ENCODE assay signal across 9 cellular contexts in genomic region chr15:75693501-75694240, GRCh38. TPM values are rescaled to one million over a fixed set of nuclear protein-coding genes. Genes with fewer than 3 reads are reported as not detected.
DNase-seq lines count a peak whose midpoint lies in the region; TF ChIP-seq lines count a peak whose summit lies in the region.
"Had no signal": no experiment of that assay in that cellular context is flagged by ENCODE, and none has a peak within 500 bp of the region (broad histone marks: within the 10 kb centered on the region; RNA-seq: fewer than 3 reads in every experiment).

No MANE protein-coding gene starts in this region.

- no peaks in the 10 kb centered on the region for H3K4me1 Mint-ChIP-seq in Caco-2 (ENCODE audit: low read depth, unreplicated experiment)

- TF ChIP-seq CTCF in cardiac fibroblast (IDR thresholded peaks at IDR 0.05; ENCODE audit: low read depth, low read length), result no peak
- no peak for TF ChIP-seq CTCF in Caco-2 (IDR thresholded peaks at IDR 0.05; ENCODE audit: insufficient read depth in 1 of 2, low read depth in 1 of 2, low read length in 1 of 2, severe bottlenecking in 1 of 2, unreplicated experiment in 1 of 2)

- no peaks in the 10 kb centered on the region for H3K36me3 Mint-ChIP-seq in Caco-2 (ENCODE audit: insufficient read depth, unreplicated experiment)

- POLR2A ChIA-PET in Caco-2 (lab: Charles Lee), result no interaction called here

- no peak overlapping the region for H3K4me3 ChIP-seq in MG63
- H3K4me3 ChIP-seq in cardiac fibroblast (replicated peaks in 1 of 2; ENCODE audit: low read depth in 2 of 2, low read length in 2 of 2), result no peak overlapping the region
- no peak overlapping the region for H3K4me3 ChIP-seq in mesendoderm (ENCODE audit: low read length)
- no peak overlapping the region for H3K4me3 ChIP-seq in Caco-2 (ENCODE audit: low read depth, low read length)

- DNase-seq in AG08396 (ENCODE audit: low spot score) (peak; percentile 68), MG63 (peak; percentile 86), cardiac fibroblast (ENCODE audit: low read depth in 2 of 2) (peak; percentile 59 to 74), mesendoderm (no peak), OCI-M2 (lab: John Stamatoyannopoulos, UW; ENCODE audit: unreplicated experiment) (no peak), Caco-2 (no peak), HK-2 (ENCODE audit: unreplicated experiment) (no peak)
- DNase-seq in activated CD4-positive, CD25-positive, alpha-beta regulatory T cell treated with anti-CD3 and anti-CD28 coated beads, Interleukin-2, amount 50 U/mL, for 72 hours, result no peak
- DNase-seq: stimulated activated CD4-positive, alpha-beta T cell treated with anti-CD3 and anti-CD28 coated beads, Interleukin-4, amount 100 ng/mL, for 24 hours had no signal

- BruUV-seq in Caco-2 (replicated peaks; lab: Mats Ljungman, UMichigan), result no TSS peak

- H3K27me3 Mint-ChIP-seq in Caco-2 (ENCODE audit: insufficient read depth, unreplicated experiment), result no peaks in the 10 kb centered on the region

- no peak overlapping the region for H3K9ac ChIP-seq in mesendoderm (ENCODE audit: low read length)

- WGBS in mesendoderm (ENCODE audit: extremely low coverage, insufficient coverage, low lambda C conversion rate), result no CpG with 5 or more reads among the region's 14 CpGs

- CTCF ChIA-PET in Caco-2 (lab: Charles Lee), result interaction anchor here (1.2 to 1.5 kb wide), 2 partner anchors 7 to 108 kb away, joined by 4 to 5 read pairs; no protein-coding TSS in a partner anchor

- no peak overlapping the region for H4K5ac ChIP-seq in mesendoderm (ENCODE audit: low read length)

- no peak overlapping the region for H2BK120ac ChIP-seq in mesendoderm (ENCODE audit: low read depth, low read length)

- intact Hi-C loops in Caco-2 (cut with micrococcal nuclease; ENCODE audit: unreplicated experiment), result no loop called here

- no peak overlapping the region for H3K18ac ChIP-seq in mesendoderm (ENCODE audit: low read length)

- H3K27ac ChIP-seq in mesendoderm (ENCODE audit: low read depth, low read length), result no peak overlapping the region

- peak overlapping the region; percentile 35 for H3K56ac ChIP-seq in mesendoderm (ENCODE audit: low read length)

- H3K4me2 ChIP-seq in mesendoderm (ENCODE audit: low read length), result no peak overlapping the region

- H3K23ac ChIP-seq in mesendoderm (ENCODE audit: low read length), result no peak overlapping the region

- H2AK5ac ChIP-seq in mesendoderm (ENCODE audit: low read length), result no peak overlapping the region

- H3K9me3 ChIP-seq in MG63 (no peaks in the 10 kb centered on the region), Caco-2 (no peaks in the 10 kb centered on the region)

- no peak overlapping the region for H4K8ac ChIP-seq in mesendoderm (ENCODE audit: low read depth, low read length)

- H3K36me3 ChIP-seq in MG63 (no peaks in the 10 kb centered on the region; the same call in 1 of the 2 replicates), mesendoderm (ENCODE audit: control insufficient read depth, insufficient read depth, low read length) (no peaks in the 10 kb centered on the region), Caco-2 (ENCODE audit: control insufficient read depth, insufficient read depth, low read length) (no peaks in the 10 kb centered on the region)

- H2BK5ac ChIP-seq in mesendoderm (ENCODE audit: low read length), result no peak overlapping the region

- H3K79me1 ChIP-seq in mesendoderm (ENCODE audit: low read length), result no peaks in the 10 kb centered on the region

- no peak overlapping the region for H3K4ac ChIP-seq in mesendoderm (ENCODE audit: low read depth, low read length)

- no peaks in the 10 kb centered on the region for H3K79me2 ChIP-seq in mesendoderm (ENCODE audit: control insufficient read depth, insufficient read depth, low read length)

- H3K27me3 ChIP-seq in MG63 (no peaks in the 10 kb centered on the region), mesendoderm (ENCODE audit: insufficient read depth, low read length, poor library complexity) (no peaks in the 10 kb centered on the region), Caco-2 (replicated peaks; ENCODE audit: control insufficient read depth, insufficient read depth, low read length) (no peaks in the 10 kb centered on the region)

- H3K4me3 Mint-ChIP-seq in Caco-2 (ENCODE audit: unreplicated experiment), result no peak overlapping the region

- peaks cover 2% of the 10 kb centered on the region for H3K4me1 ChIP-seq in mesendoderm (ENCODE audit: control insufficient read depth, low read depth, low read length)
- H3K4me1 ChIP-seq in Caco-2, result no peaks in the 10 kb centered on the region

- H2BK15ac ChIP-seq in mesendoderm (replicated peaks; ENCODE audit: low read depth), result no peak overlapping the region

- H3K9me3 Mint-ChIP-seq in Caco-2 (ENCODE audit: unreplicated experiment), result no peaks in the 10 kb centered on the region

- no peak overlapping the region for H3K27ac Mint-ChIP-seq in Caco-2 (ENCODE audit: unreplicated experiment)

RNA-seq across cellular contexts. Expression of gene CSPG4, which starts 19.0 kb away (rescaled TPM):
- total RNA-seq in MG63 (2014; rRNA removed; shearing (Covaris generic); ENCODE audit: low replicate concordance), result 13.4 and 19.6 TPM in 2 replicates
- 0.34 TPM for polyA plus RNA-seq in mesendoderm (2013, experiment 1 of 2)
- 0.35 TPM for polyA plus RNA-seq in mesendoderm (2013, experiment 2 of 2)
- total RNA-seq in Caco-2 (2022), result 0.12 and 0.20 TPM in 2 replicates

RNA-seq across cellular contexts. Expression of gene SNX33, which starts 46.0 kb away (rescaled TPM):
- total RNA-seq in MG63 (2014; rRNA removed; shearing (Covaris generic); ENCODE audit: low replicate concordance), result 13.4 and 20.8 TPM in 2 replicates
- 10.5 TPM for polyA plus RNA-seq in mesendoderm (2013, experiment 1 of 2)
- polyA plus RNA-seq in mesendoderm (2013, experiment 2 of 2), result 10.4 TPM
- 17.9 and 19.4 TPM in 2 replicates for total RNA-seq in Caco-2 (2022)

RNA-seq across cellular contexts. Expression of gene IMP3, which starts 53.6 kb away (rescaled TPM):
- 122 and 150 TPM in 2 replicates for total RNA-seq in MG63 (2014; rRNA removed; shearing (Covaris generic); ENCODE audit: low replicate concordance)
- polyA plus RNA-seq in mesendoderm (2013, experiment 1 of 2), result 112 TPM
- 110 TPM for polyA plus RNA-seq in mesendoderm (2013, experiment 2 of 2)
- 58.4 and 60.4 TPM in 2 replicates for total RNA-seq in Caco-2 (2022)

Comparison
In these comparisons a context has a peak if more than half of its experiments do, and no peak if none do; other contexts are left out.
1. DNase-seq: peak in AG08396 (single experiment), MG63 (single experiment) and cardiac fibroblast (2 of 2); none in mesendoderm (single experiment), activated CD4-positive, CD25-positive, alpha-beta regulatory T cell treated with anti-CD3 and anti-CD28 coated beads, Interleukin-2, amount 50 U/mL, for 72 hours (single experiment), OCI-M2 (single experiment), Caco-2 (0 of 2) and HK-2 (single experiment).
2. RNA of gene CSPG4, which starts 19.0 kb away (total RNA-seq): 13.4 to 19.6 TPM in MG63; 0.12 to 0.20 TPM in Caco-2; every median in the first group is over 10 times any median in the second.